ENCODE assay signal across 8 cellular contexts in the genomic region with DNA sequence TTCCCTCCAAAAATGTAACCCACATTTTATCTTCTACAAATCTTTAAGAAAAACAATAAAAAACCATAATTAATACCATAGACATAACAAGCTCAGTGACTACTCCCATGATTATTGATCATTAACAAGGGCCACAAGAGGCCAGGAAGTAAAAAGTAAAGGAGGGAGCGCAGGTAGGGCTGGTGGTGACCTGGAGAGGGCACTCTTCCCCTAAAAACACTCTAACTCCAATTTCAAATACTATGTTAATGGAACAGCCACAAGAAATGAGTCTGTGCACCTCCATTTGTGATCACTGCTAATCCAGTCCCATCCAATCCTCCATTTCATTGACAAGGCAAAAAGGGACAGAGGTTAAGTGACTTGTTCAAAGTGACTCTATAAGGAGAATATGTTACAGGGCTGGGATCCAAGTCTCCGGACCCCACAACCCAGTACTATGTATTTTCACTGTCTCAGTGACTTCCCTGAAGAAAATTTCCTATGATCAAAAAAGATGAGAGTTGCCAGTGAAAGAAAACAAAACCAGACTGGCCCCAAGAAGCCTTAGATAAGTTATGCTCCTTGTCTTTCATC. TPM values are rescaled to one million over a fixed set of nuclear protein-coding genes. Genes with fewer than 3 reads are reported as not detected.
DNase-seq lines count a peak whose midpoint lies in the region; ATAC-seq and TF ChIP-seq lines count a peak whose summit lies in the region.

No MANE protein-coding gene starts in this region.

- DNase-seq in AG04449 (ENCODE audit: low read depth, low spot score) (no peak), GM12865 (ENCODE audit: low read depth) (peak; percentile 49), LoVo (ENCODE audit: low spot score) (peak; percentile 34), germinal center (ENCODE audit: low spot score) (peak; percentile 25), mesenteric fat pad (ENCODE audit: low spot score) (no peak)
- peak; percentile 10 for DNase-seq in stimulated activated CD4-positive, alpha-beta T cell treated with anti-CD3 and anti-CD28 coated beads, Interleukin-4, amount 100 ng/mL, for 1 hour

- H3K4me3 ChIP-seq in AG04449 (ENCODE audit: low read depth, low read length) (no peak overlapping the region), GM12865 (ENCODE audit: low read depth, low read length) (no peak overlapping the region), WI38 (ENCODE audit: low read depth, low read length) (no peak overlapping the region)

- POLR2A ChIA-PET in AG04449 (lab: Yijun Ruan, JAX), result no interaction called here

- TF ChIP-seq CTCF in AG04449 (IDR thresholded peaks at IDR 0.05; ENCODE audit: insufficient read depth, low read length, missing control alignments), result peak; percentile 55
- TF ChIP-seq CTCF in GM12865 (IDR thresholded peaks at IDR 0.05; ENCODE audit: insufficient read depth, low read depth, low read length, missing control alignments), result peak; percentile 65
- TF ChIP-seq CTCF in WI38 (IDR thresholded peaks at IDR 0.05; ENCODE audit: low read depth, low read length), result 0 out of 2 replicates have a peak, but pooled peaks have one; percentile 23

- CTCF ChIA-PET in AG04449 (lab: Yijun Ruan, JAX), result interaction anchor here (0.6 to 2.6 kb wide), 9 partner anchors 9 to 174 kb away, joined by 3 to 15 read pairs (median 3); no protein-coding TSS in a partner anchor

- ATAC-seq in GM18498 (IDR thresholded peaks at IDR 0.05; ENCODE audit: unreplicated experiment), result no peak

RNA-seq across cellular contexts. Expression of a gene that starts 41.2 kb away (rescaled TPM):
- total RNA-seq in mesenteric fat pad, result 29.2 TPM

Comparison
In these comparisons a context has a peak if more than half of its experiments do, and no peak if none do; other contexts are left out.
1. DNase-seq: peak in GM12865 (single experiment), LoVo (single experiment), germinal center (single experiment) and stimulated activated CD4-positive, alpha-beta T cell treated with anti-CD3 and anti-CD28 coated beads, Interleukin-4, amount 100 ng/mL, for 1 hour (single experiment); none in AG04449 (single experiment) and mesenteric fat pad (single experiment).
2. Peak in every context shown above with its lines, with median percentiles within 50 percentile points of each other: CTCF ChIP-seq.